In genomic region chr7:41732279-41733062, GRCh38 we compare ENCODE assay signal across 9 cellular contexts. TPM values are rescaled to one million over a fixed set of nuclear protein-coding genes. Genes with fewer than 3 reads are reported as not detected.
DNase-seq lines count a peak whose midpoint lies in the region; ATAC-seq and TF ChIP-seq lines count a peak whose summit lies in the region.
"Had no signal": no experiment of that assay in that cellular context is flagged by ENCODE, and none has a peak within 500 bp of the region (broad histone marks: within the 10 kb centered on the region; RNA-seq: fewer than 3 reads in every experiment).

No MANE protein-coding gene starts in this region.

- peaks cover 30% of the 10 kb centered on the region for H3K4me1 Mint-ChIP-seq in mesothelial cell of epicardium

- DNase-seq in DMS153 treated with DMSO at 0.1 percent for 48 hours (lab: John Stamatoyannopoulos, UW; ENCODE audit: unreplicated experiment) (peak; percentile 50), DMS153 (lab: John Stamatoyannopoulos, UW) (no peak), mesothelial cell of epicardium (ENCODE audit: low spot score in 2 of 2, unreplicated experiment in 2 of 2) (no peak), NCI-H2107 treated with DMSO at 0.1 percent for 48 hours (lab: John Stamatoyannopoulos, UW; ENCODE audit: unreplicated experiment) (no peak), stomach (no peak), NK-92 (lab: John Stamatoyannopoulos, UW; ENCODE audit: unreplicated experiment) (no peak)

- peaks cover 5% of the 10 kb centered on the region for H3K9me3 Mint-ChIP-seq in mesothelial cell of epicardium

- no peak overlapping the region for H3K27ac Mint-ChIP-seq in mesothelial cell of epicardium

- peaks cover 6% of the 10 kb centered on the region for H3K27me3 Mint-ChIP-seq in mesothelial cell of epicardium (ENCODE audit: low read depth)

- H3K27me3 ChIP-seq in stomach = no peaks in the 10 kb centered on the region

- H3K27ac ChIP-seq in VCaP = no peak overlapping the region
- no peak overlapping the region for H3K27ac ChIP-seq in stomach

- TF ChIP-seq CTCF in VCaP (conservative IDR thresholded peaks at IDR 0.05) (peak; percentile 80), mesothelial cell of epicardium (IDR thresholded peaks at IDR 0.05; ENCODE audit: unreplicated experiment) (peak; percentile 33), stomach (IDR thresholded peaks at IDR 0.05) (peak in 3 of 7 experiments; percentile 15 to 21 (median 18))

- WGBS in stomach, 5 donors = 55 to 63% (median 61%) methylated on average over 12 of the region's 12 CpGs

- peak; percentile 8 for ATAC-seq in HG02981 (IDR thresholded peaks at IDR 0.05; ENCODE audit: unreplicated experiment)

- no peak for TF ChIP-seq POLR2A in stomach (IDR thresholded peaks at IDR 0.05)

- TF ChIP-seq EP300 in stomach (IDR thresholded peaks at IDR 0.05) = no peak

- H3K9me3 ChIP-seq in stomach = no peaks in the 10 kb centered on the region

- peaks cover 2% of the 10 kb centered on the region for H3K36me3 Mint-ChIP-seq in mesothelial cell of epicardium

- no peak overlapping the region for H3K4me3 Mint-ChIP-seq in mesothelial cell of epicardium

- intact Hi-C loops in stomach (cut with DNase I; ENCODE audit: low total_unique reads) = no loop called here

- no peaks in the 10 kb centered on the region for H3K36me3 ChIP-seq in stomach

- H3K4me3 ChIP-seq in stomach = no peak overlapping the region

- no peaks in the 10 kb centered on the region for H3K4me1 ChIP-seq in stomach

RNA-seq across cellular contexts. Expression of gene INHBA, which starts 29.6 kb away (rescaled TPM):
- total RNA-seq in mesothelial cell of epicardium (47.6 to 51.4 TPM (median 50.6 TPM) in 3 replicates), stomach (1 to 10 TPM in 2 of 5 donors, under 1 TPM in 1, not detected in 2; 0.58 to 4.8 (median 3.5) TPM)
- under 1 TPM in 2 of 3 donors, not detected in 1; 0.44 to 0.85 TPM for polyA plus RNA-seq in stomach
- total RNA-seq: T-helper 2 cell treated with Interferon-gamma antibody and Interleukin-4, amounts not matched to agents 100 ng/mL and 5 ng/mL, for 36 hours had no signal
